ENCODE assay signal across 15 cellular contexts in genomic region chr4:42078184-42078801, GRCh38.
DNase-seq lines count a peak whose midpoint lies in the region; ATAC-seq and TF ChIP-seq lines count a peak whose summit lies in the region.
"Had no signal": no experiment of that assay in that cellular context is flagged by ENCODE, and none has a peak within 500 bp of the region (broad histone marks: within the 10 kb centered on the region; RNA-seq: fewer than 3 reads in every experiment).

No MANE protein-coding gene starts in this region.

- no peaks in the 10 kb centered on the region for H3K9me3 ChIP-seq in suprapubic skin
- H3K9me3 ChIP-seq: psoas muscle had no signal

- TF ChIP-seq POLR2A in suprapubic skin (IDR thresholded peaks at IDR 0.05): no peak

- no peaks in the 10 kb centered on the region for H3K4me1 ChIP-seq in suprapubic skin
- H3K4me1 ChIP-seq: psoas muscle had no signal

- no peak for TF ChIP-seq EP300 in suprapubic skin (IDR thresholded peaks at IDR 0.05)

- no peak overlapping the region for H3K27ac ChIP-seq in suprapubic skin
- H3K27ac ChIP-seq: cardiac muscle cell, psoas muscle had no signal

- ATAC-seq in GM19324 (IDR thresholded peaks at IDR 0.05; ENCODE audit: low FRiP score, unreplicated experiment): peak; percentile 68
- ATAC-seq in HG02610 (IDR thresholded peaks at IDR 0.05; ENCODE audit: unreplicated experiment): peak; percentile 94
- ATAC-seq in HG03196 (IDR thresholded peaks at IDR 0.05; ENCODE audit: unreplicated experiment): peak; percentile 79
- ATAC-seq: psoas muscle, WTC11 had no signal

- DNase-seq in GM12865 (ENCODE audit: low read depth) (peak; percentile 28), suprapubic skin (ENCODE audit: low spot score in 2 of 2) (no peak), SKM-1 (lab: John Stamatoyannopoulos, UW; ENCODE audit: unreplicated experiment) (no peak), germinal center (ENCODE audit: low spot score) (no peak), amniotic stem cell (lab: John Stamatoyannopoulos, UW) (no peak)
- DNase-seq: activated gamma-delta T cell; NCI-H510A; psoas muscle; SHP77 treated with DMSO at 0.1 percent for 48 hours; stimulated activated CD4-positive, alpha-beta T cell treated with anti-CD3 and anti-CD28 coated beads, Interleukin-4, amount 100 ng/mL, for 4 hours had no signal

- peaks cover 37% of the 10 kb centered on the region for H3K36me3 ChIP-seq in suprapubic skin

- TF ChIP-seq CTCF in GM12865 (IDR thresholded peaks at IDR 0.05; ENCODE audit: insufficient read depth, low read depth, low read length, missing control alignments) (no peak), suprapubic skin (IDR thresholded peaks at IDR 0.05) (no peak)

- H3K4me3 ChIP-seq in GM12865 (ENCODE audit: low read depth, low read length) (no peak overlapping the region), suprapubic skin (no peak overlapping the region)
- H3K4me3 ChIP-seq: cardiac muscle cell, psoas muscle had no signal

- no peaks in the 10 kb centered on the region for H3K27me3 ChIP-seq in suprapubic skin
- H3K27me3 ChIP-seq: cardiac muscle cell had no signal
